13 cellular contexts compared by ENCODE assay signal in the genomic region with DNA sequence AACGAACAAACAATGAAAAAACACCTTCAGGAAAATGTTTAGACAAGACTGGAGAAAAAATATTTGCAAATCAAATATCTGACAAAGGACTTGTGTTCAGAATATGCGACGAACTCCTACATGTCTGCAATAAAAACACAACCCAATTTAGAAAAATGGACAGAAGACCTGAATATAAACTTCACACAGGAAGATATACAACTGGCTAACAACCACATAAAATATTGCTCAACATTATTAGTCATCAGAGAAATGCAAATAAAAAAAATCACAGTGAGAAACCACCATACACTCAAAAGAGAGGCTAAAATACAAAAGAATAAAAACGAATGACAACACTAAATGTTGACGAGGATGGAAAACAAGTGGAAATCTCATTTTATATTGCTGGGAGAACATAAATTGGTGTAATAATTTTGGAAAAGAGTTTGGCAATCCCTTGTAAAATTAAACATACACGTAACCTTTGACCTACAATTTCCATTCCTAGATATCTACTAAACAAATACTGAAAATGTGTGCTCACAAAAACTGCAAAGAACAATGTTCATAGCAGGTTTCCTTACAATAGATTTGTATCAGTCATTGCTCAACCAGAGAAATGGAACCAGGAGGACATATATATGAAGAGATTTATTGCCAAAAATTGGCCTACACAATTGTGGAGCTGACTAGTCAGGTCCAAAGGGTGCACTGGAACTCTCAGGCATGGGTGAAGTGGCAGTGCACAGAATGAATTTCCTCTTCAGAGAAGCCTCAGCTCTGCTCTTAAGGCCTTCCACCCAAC.
A peak's percentile ranks its signal among the peaks of the same experiment; 100 is the strongest.
DNase-seq lines count a peak whose midpoint lies in the region; ATAC-seq and TF ChIP-seq lines count a peak whose summit lies in the region.
"Had no signal": no experiment of that assay in that cellular context is flagged by ENCODE, and none has a peak within 500 bp of the region (broad histone marks: within the 10 kb centered on the region; RNA-seq: fewer than 3 reads in every experiment).

No MANE protein-coding gene starts in this region.

- no peak overlapping the region for H2BK20ac ChIP-seq in IMR-90 (ENCODE audit: low read depth, low read length)

- H3K9me1 ChIP-seq in IMR-90 (ENCODE audit: insufficient read depth, low read length) = no peaks in the 10 kb centered on the region

- DNase-seq in EL (peak; percentile 58), IMR-90 (peak; percentile 76), cardiac fibroblast (ENCODE audit: low read depth in 2 of 2) (peak; percentile 58 to 71), osteoblast (ENCODE audit: insufficient read length, low spot score, missing footprints) (peak; percentile 19), aorta (no peak)
- DNase-seq: head of caudate nucleus, left ventricle myocardium inferior, NCI-H510A treated with DMSO at 0.1 percent for 48 hours had no signal

- no peak for TF ChIP-seq RAD21 in IMR-90 (IDR thresholded peaks at IDR 0.05; ENCODE audit: low read length)

- no peaks in the 10 kb centered on the region for H4K20me1 ChIP-seq in IMR-90 (ENCODE audit: insufficient read depth, low read length)
- H4K20me1 ChIP-seq in osteoblast (ENCODE audit: insufficient read depth, low read length) = no peaks in the 10 kb centered on the region

- ATAC-seq in IMR-90 (ENCODE audit: low read depth) (peak; percentile 72), GM18870 (IDR thresholded peaks at IDR 0.05; ENCODE audit: unreplicated experiment) (no peak), aorta (ENCODE audit: low FRiP score) (no peak), GM18868 (IDR thresholded peaks at IDR 0.05; ENCODE audit: unreplicated experiment) (no peak), HG03108 (IDR thresholded peaks at IDR 0.05; ENCODE audit: unreplicated experiment) (no peak)
- ATAC-seq: activated naive CD4-positive, alpha-beta T cell treated with anti-CD3 and anti-CD28 coated beads, Interleukin-2, amount 50 U/mL, for 72 hours had no signal

- no peak overlapping the region for H3K9ac ChIP-seq in IMR-90 (ENCODE audit: low read depth, low read length)

- no peak overlapping the region for H2AK9ac ChIP-seq in IMR-90 (replicated peaks; ENCODE audit: low read depth, low read length, poor library complexity)

- H3K36me3 ChIP-seq in IMR-90 (ENCODE audit: control insufficient read depth, insufficient read depth, low read length) (peaks cover 9% of the 10 kb centered on the region), osteoblast (ENCODE audit: insufficient read depth, low read length) (peaks cover 10% of the 10 kb centered on the region), aorta (ENCODE audit: control insufficient read depth in 1 of 2, insufficient read depth in 2 of 2, low read length in 1 of 2) (no peaks in the 10 kb centered on the region)

- H3K56ac ChIP-seq in IMR-90 (ENCODE audit: extremely low read depth, insufficient read depth, low read length) = no peak overlapping the region

- no peak overlapping the region for H3K23ac ChIP-seq in IMR-90 (ENCODE audit: low read depth, low read length)

- intact Hi-C loops in IMR-90 (cut with micrococcal nuclease) = no loop called here
- intact Hi-C loops in aorta (cut with DNase I) = no loop called here

- dilution Hi-C loops in IMR-90 (cut with HindIII; ENCODE audit: low sequenced_read_pairs, unreplicated experiment) = no loop called here

- H3K9me3 ChIP-seq in IMR-90 (ENCODE audit: control insufficient read depth, insufficient read depth, low read length) (no peaks in the 10 kb centered on the region), osteoblast (ENCODE audit: low read depth, low read length) (no peaks in the 10 kb centered on the region), aorta (ENCODE audit: control insufficient read depth, low read length) (no peaks in the 10 kb centered on the region)
- H3K9me3 ChIP-seq: left ventricle myocardium inferior, suprapubic skin had no signal

- H3K14ac ChIP-seq in IMR-90 (replicated peaks; ENCODE audit: low read depth, low read length) = no peak overlapping the region

- in situ Hi-C loops in IMR-90 (cut with MboI; ENCODE audit: low sequenced_read_pairs) = no loop called here

- H3K4ac ChIP-seq in IMR-90 (ENCODE audit: low read depth, low read length) = no peak overlapping the region

- BruUV-seq in IMR-90 (replicated peaks; lab: Mats Ljungman, UMichigan) = no TSS peak

- H2BK15ac ChIP-seq in IMR-90 (ENCODE audit: low read depth, low read length) = no peak overlapping the region

- TF ChIP-seq CTCF in IMR-90 (conservative IDR thresholded peaks at IDR 0.05; ENCODE audit: low read depth, low read length) = no peak
- no peak for TF ChIP-seq CTCF in cardiac fibroblast (IDR thresholded peaks at IDR 0.05; ENCODE audit: low read depth, low read length)
- no peak for TF ChIP-seq CTCF in osteoblast (IDR thresholded peaks at IDR 0.05; ENCODE audit: extremely low read depth, low read depth, low read length)

- no peak overlapping the region for H4K8ac ChIP-seq in IMR-90 (ENCODE audit: low read depth in 2 of 2, low read length in 2 of 2)

- H2BK5ac ChIP-seq in IMR-90 (ENCODE audit: low read depth, low read length, poor library complexity, severe bottlenecking) = no peak overlapping the region

- H3K79me2 ChIP-seq in osteoblast (ENCODE audit: insufficient read depth, low read length) = no peaks in the 10 kb centered on the region

- no peak overlapping the region for H4K5ac ChIP-seq in IMR-90 (ENCODE audit: low read depth, low read length)

- H2AFZ ChIP-seq in IMR-90 (replicated peaks; ENCODE audit: low read length, poor library complexity) (no peak overlapping the region), osteoblast (ENCODE audit: low read length) (no peak overlapping the region)

- H3K27ac ChIP-seq in IMR-90 (ENCODE audit: insufficient read depth, low read length) = no peak overlapping the region; the same call in 1 of the 2 replicates
- no peak overlapping the region for H3K27ac ChIP-seq in osteoblast (ENCODE audit: low read depth, low read length)
- no peak overlapping the region for H3K27ac ChIP-seq in aorta (ENCODE audit: low read depth in 1 of 2, low read length in 2 of 2)
- H3K27ac ChIP-seq: left ventricle myocardium inferior, suprapubic skin had no signal

- H3K4me1 ChIP-seq in IMR-90 (ENCODE audit: control insufficient read depth, insufficient read depth, low read length) (peaks cover 5% of the 10 kb centered on the region), osteoblast (ENCODE audit: insufficient read depth, low read length) (peaks cover 9% of the 10 kb centered on the region), aorta (ENCODE audit: control insufficient read depth in 1 of 2, insufficient read depth in 2 of 2, low read length in 2 of 2) (no peaks in the 10 kb centered on the region)
- H3K4me1 ChIP-seq: left ventricle myocardium inferior, suprapubic skin had no signal

- no peak overlapping the region for H4K91ac ChIP-seq in IMR-90 (ENCODE audit: insufficient read depth, low read depth, low read length)

- H2BK120ac ChIP-seq in IMR-90 (ENCODE audit: low read depth, low read length) = no peak overlapping the region

- no CpG with 5 or more reads among the region's 6 CpGs for WGBS in IMR-90 (ENCODE audit: extremely low coverage in 2 of 2, insufficient read length in 1 of 2), 2 experiments
- WGBS in aorta, 2 donors = 84 to 88% methylated on average over 6 of the region's 6 CpGs

- no peak for TF ChIP-seq POLR2A in IMR-90 (IDR thresholded peaks at IDR 0.05; ENCODE audit: low read depth, low read length)

- no peak overlapping the region for H2AK5ac ChIP-seq in IMR-90 (ENCODE audit: low read depth, low read length)

- CTCF ChIA-PET in IMR-90 (lab: Yijun Ruan, JAX) = no interaction called here

- POLR2A ChIA-PET in IMR-90 (lab: Charles Lee; ENCODE audit: unreplicated experiment) = no interaction called here

- no peak overlapping the region for H3K18ac ChIP-seq in IMR-90 (ENCODE audit: low read depth, low read length)

- H3K4me3 ChIP-seq in IMR-90 (ENCODE audit: insufficient read depth, low read depth, low read length) (no peak overlapping the region), cardiac fibroblast (replicated peaks in 1 of 2; ENCODE audit: low read depth in 2 of 2, low read length in 2 of 2) (no peak overlapping the region), osteoblast (ENCODE audit: insufficient read depth, low read length) (no peak overlapping the region), aorta (ENCODE audit: low read length in 2 of 2) (no peak overlapping the region)
- H3K4me3 ChIP-seq: left ventricle myocardium inferior, suprapubic skin had no signal

- H3K27me3 ChIP-seq in IMR-90 (ENCODE audit: control insufficient read depth, insufficient read depth, low read length) (no peaks in the 10 kb centered on the region), osteoblast (ENCODE audit: insufficient read depth, low read length) (no peaks in the 10 kb centered on the region), aorta (ENCODE audit: control insufficient read depth in 1 of 2, insufficient read depth in 2 of 2, low read length in 1 of 2) (no peaks in the 10 kb centered on the region)
- H3K27me3 ChIP-seq: suprapubic skin had no signal

- H3K4me2 ChIP-seq in IMR-90 (ENCODE audit: low read depth, low read length) (peak overlapping the region; percentile 54; the same call in 1 of the 2 replicates), osteoblast (ENCODE audit: insufficient read depth, low read length) (peak overlapping the region; percentile 34)

- no peaks in the 10 kb centered on the region for H3K79me1 ChIP-seq in IMR-90 (ENCODE audit: low read depth in 1 of 2, low read length in 2 of 2)

TF ChIP-seq in IMR-90, 13 proteins besides CTCF, POLR2A, EP300 and RAD21:
- TF ChIP-seq RFX5 (IDR thresholded peaks at IDR 0.05; ENCODE audit: low read depth, low read length) = no peak
- TF ChIP-seq MXI1 (IDR thresholded peaks at IDR 0.05; ENCODE audit: borderline replicate concordance, low read depth, low read length) = no peak
- TF ChIP-seq CEBPB (IDR thresholded peaks at IDR 0.05; ENCODE audit: low read depth, low read length) = peak; percentile 97
- no peak for TF ChIP-seq CHD1 (IDR thresholded peaks at IDR 0.05; ENCODE audit: low read depth, low read length)
- peak; percentile 76; the same call in 1 of the 2 replicates for TF ChIP-seq FOS (IDR thresholded peaks at IDR 0.05; ENCODE audit: low read depth, low read length)
- TF ChIP-seq, protein P1, sequence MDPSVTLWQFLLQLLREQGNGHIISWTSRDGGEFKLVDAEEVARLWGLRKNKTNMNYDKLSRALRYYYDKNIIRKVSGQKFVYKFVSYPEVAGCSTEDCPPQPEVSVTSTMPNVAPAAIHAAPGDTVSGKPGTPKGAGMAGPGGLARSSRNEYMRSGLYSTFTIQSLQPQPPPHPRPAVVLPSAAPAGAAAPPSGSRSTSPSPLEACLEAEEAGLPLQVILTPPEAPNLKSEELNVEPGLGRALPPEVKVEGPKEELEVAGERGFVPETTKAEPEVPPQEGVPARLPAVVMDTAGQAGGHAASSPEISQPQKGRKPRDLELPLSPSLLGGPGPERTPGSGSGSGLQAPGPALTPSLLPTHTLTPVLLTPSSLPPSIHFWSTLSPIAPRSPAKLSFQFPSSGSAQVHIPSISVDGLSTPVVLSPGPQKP (IDR thresholded peaks at IDR 0.05; ENCODE audit: borderline replicate concordance, low read depth, low read length) = no peak
- no peak for TF ChIP-seq MAZ (IDR thresholded peaks at IDR 0.05; ENCODE audit: borderline replicate concordance, low read depth, low read length)
- TF ChIP-seq RCOR1 (IDR thresholded peaks at IDR 0.05; ENCODE audit: insufficient replicate concordance, low read length) = no peak
- TF ChIP-seq SMC3 (IDR thresholded peaks at IDR 0.05; ENCODE audit: low read depth, low read length) = no peak

Comparison
In these comparisons a context has a peak if more than half of its experiments do, and no peak if none do; other contexts are left out.
1. DNase-seq: peak in EL (single experiment), IMR-90 (single experiment), cardiac fibroblast (2 of 2) and osteoblast (single experiment); none in aorta (0 of 2).